In genomic region chr17:67452681-67453554, GRCh38 we compare ENCODE assay signal across 2 cellular contexts.
TF ChIP-seq lines count a peak whose summit lies in the region.

No MANE protein-coding gene starts in this region.

TF ChIP-seq in GM23338, 12 proteins besides CTCF, POLR2A, EP300 and RAD21 (continued from another document):
- TF ChIP-seq ZNF462 (CRISPR knock-in tag; IDR thresholded peaks at IDR 0.05), result no peak
- no peak for TF ChIP-seq EZH2phosphoT487 (IDR thresholded peaks at IDR 0.05; ENCODE audit: unreplicated experiment)
- TF ChIP-seq EZH2 (IDR thresholded peaks at IDR 0.05; ENCODE audit: low read depth, unreplicated experiment), result no peak
- no peak for TF ChIP-seq ETS1 (IDR thresholded peaks at IDR 0.05)
- TF ChIP-seq NANOG (IDR thresholded peaks at IDR 0.05; ENCODE audit: borderline replicate concordance), result no peak
- TF ChIP-seq CREB1 (CRISPR knock-in tag; IDR thresholded peaks at IDR 0.05; ENCODE audit: low read depth), result no peak
- no peak for TF ChIP-seq JUNB (IDR thresholded peaks at IDR 0.05; ENCODE audit: unreplicated experiment)
- no peak for TF ChIP-seq ZNF114 (CRISPR knock-in tag; IDR thresholded peaks at IDR 0.05)
- no peak for TF ChIP-seq REST (IDR thresholded peaks at IDR 0.05; ENCODE audit: unreplicated experiment)

TF ChIP-seq in WTC11, 78 proteins besides CTCF, POLR2A, EP300 and RAD21 (continued from another document):
- TF ChIP-seq STAT6 (CRISPR knock-in tag; conservative IDR thresholded peaks at IDR 0.05; ENCODE audit: low read depth) (no peak), FOXP4 (CRISPR knock-in tag; IDR thresholded peaks at IDR 0.05) (no peak), ERG (CRISPR knock-in tag; IDR thresholded peaks at IDR 0.05) (no peak), AR (CRISPR knock-in tag; IDR thresholded peaks at IDR 0.05) (no peak)
